ENCODE assay signal across 7 cellular contexts in genomic region chr10:5089869-5090268, GRCh38. TPM values are rescaled to one million over a fixed set of nuclear protein-coding genes. Genes with fewer than 3 reads are reported as not detected.
DNase-seq lines count a peak whose midpoint lies in the region; ATAC-seq and TF ChIP-seq lines count a peak whose summit lies in the region.

No MANE protein-coding gene starts in this region.

- WGBS in thyroid gland, 2 donors, result 32 to 36% methylated on average over 4 of the region's 4 CpGs

- H3K4me1 ChIP-seq in mucosa of descending colon (ENCODE audit: low read depth), result no peaks in the 10 kb centered on the region
- H3K4me1 ChIP-seq in thyroid gland, result no peaks in the 10 kb centered on the region

- H3K4me3 ChIP-seq in WI38 (ENCODE audit: low read depth, low read length) (no peak overlapping the region), mucosa of descending colon (no peak overlapping the region), thyroid gland (replicated peaks in 1 of 3) (no peak overlapping the region)

- no peaks in the 10 kb centered on the region for H3K27me3 ChIP-seq in thyroid gland

- ATAC-seq in mucosa of descending colon (peak; percentile 71), HG03439 (IDR thresholded peaks at IDR 0.05; ENCODE audit: unreplicated experiment) (no peak), GM19455 (IDR thresholded peaks at IDR 0.05; ENCODE audit: unreplicated experiment) (no peak)

- H3K9me3 ChIP-seq in mucosa of descending colon (peaks cover 5% of the 10 kb centered on the region), thyroid gland (no peaks in the 10 kb centered on the region)

- H3K36me3 ChIP-seq in mucosa of descending colon (ENCODE audit: low read depth) (no peaks in the 10 kb centered on the region), thyroid gland (no peaks in the 10 kb centered on the region)

- no peak overlapping the region for H3K27ac ChIP-seq in thyroid gland

- TF ChIP-seq CTCF in GM12873 (IDR thresholded peaks at IDR 0.05; ENCODE audit: insufficient read depth, low read depth, low read length, missing control alignments), result peak; percentile 53
- TF ChIP-seq CTCF in WI38 (IDR thresholded peaks at IDR 0.05; ENCODE audit: low read depth, low read length), result peak; percentile 32; the same call in 1 of the 2 replicates
- TF ChIP-seq CTCF in mucosa of descending colon (IDR thresholded peaks at IDR 0.05), result no peak
- TF ChIP-seq CTCF in thyroid gland (IDR thresholded peaks at IDR 0.05), result peak in 1 of 6 experiments; percentile 7

- DNase-seq in Kasumi-1 (lab: John Stamatoyannopoulos, UW) (peak; percentile 52 to 68), mucosa of descending colon (no peak), thyroid gland (no peak)

- no peak for TF ChIP-seq POLR2A in thyroid gland (IDR thresholded peaks at IDR 0.05)

- intact Hi-C loops in mucosa of descending colon (cut with DNase I, micrococcal nuclease), result loop anchor here (10.0 kb wide), 2 partner anchors 65 to 235 kb away; no protein-coding TSS in a partner anchor
- intact Hi-C loops in thyroid gland (cut with DNase I), result loop anchor here (10.0 kb wide), 2 partner anchors 195 to 295 kb away; no protein-coding TSS in a partner anchor

RNA-seq across cellular contexts. Expression of gene AKR1C3, which starts 4.3 kb away (rescaled TPM):
- total RNA-seq in mucosa of descending colon (100 to 1,000 TPM; 110 to 384 (median 308) TPM), thyroid gland (10 to 100 TPM; 42.7 to 73.6 (median 67.4) TPM)

Comparison
In these comparisons a context has a peak if more than half of its experiments do, and no peak if none do; other contexts are left out.
1. DNase-seq: peak in Kasumi-1 (2 of 2); none in mucosa of descending colon (0 of 3) and thyroid gland (0 of 2).